Comparison of ENCODE assay signal across 16 cellular contexts in genomic region chr4:78780093-78780492, GRCh38.
"Had no signal": no experiment of that assay in that cellular context is flagged by ENCODE, and none has a peak within 500 bp of the region (broad histone marks: within the 10 kb centered on the region; RNA-seq: fewer than 3 reads in every experiment).

No MANE protein-coding gene starts in this region.

- DNase-seq: activated CD4-positive, alpha-beta T cell treated with anti-CD3 and anti-CD28 coated beads, Interleukin-2, amount 10 ng/mL, durations not matched to agents 7 days and 5 days; activated naive CD8-positive, alpha-beta T cell treated with anti-CD3 and anti-CD28 coated beads, Interleukin-2, amount 10 ng/mL, durations not matched to agents 7 days and 5 days; anterior cingulate cortex; brain microvascular endothelial cell; cortex of kidney; effector CD8-positive, alpha-beta T cell; head of caudate nucleus; left colon; midbrain; sigmoid colon; stimulated activated CD4-positive, alpha-beta T cell treated with anti-CD3 and anti-CD28 coated beads, Interleukin-1b, Interleukin-23, amount 100 ng/mL, for 48 hours; stomach; T-helper 2 cell; testis; upper lobe of right lung had no signal

- H3K27ac ChIP-seq: brain microvascular endothelial cell, sigmoid colon, stomach, testis, upper lobe of right lung had no signal

- H3K9me3 ChIP-seq: sigmoid colon, stomach, testis, upper lobe of right lung had no signal

- H3K27me3 ChIP-seq: brain microvascular endothelial cell, sigmoid colon, stomach, testis, upper lobe of right lung had no signal

- H3K4me3 ChIP-seq: lung, sigmoid colon, stomach, testis, upper lobe of right lung had no signal

- H3K36me3 ChIP-seq: brain microvascular endothelial cell, sigmoid colon, stomach, upper lobe of right lung had no signal

- ATAC-seq: left colon, upper lobe of right lung had no signal
